Comparison of ENCODE assay signal across 8 cellular contexts in the genomic region with DNA sequence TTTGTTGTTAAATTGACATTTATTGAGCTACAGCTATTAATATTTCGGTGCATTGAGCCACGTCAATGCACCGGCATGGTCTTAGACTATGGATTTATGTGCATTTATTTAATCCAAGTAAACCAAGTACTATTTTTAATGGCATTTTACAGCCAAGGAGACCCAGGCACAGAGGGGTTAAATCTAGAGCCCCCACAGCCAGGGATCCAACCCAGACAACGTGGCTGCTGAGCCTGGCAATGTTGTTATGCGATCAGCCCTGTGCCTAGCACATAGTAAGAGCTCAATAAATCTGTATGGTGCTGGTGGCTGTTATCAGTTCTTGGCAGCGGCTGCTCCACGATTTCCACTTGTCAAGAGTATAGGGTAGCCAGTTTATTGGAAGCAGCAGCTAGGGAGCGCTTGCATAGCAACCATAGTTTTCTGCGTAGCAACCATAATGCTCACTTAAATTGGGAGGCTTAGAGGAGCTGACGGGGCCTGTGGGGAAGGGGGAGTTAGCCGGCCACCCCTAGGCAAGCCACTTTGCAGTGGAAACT. TPM values are rescaled to one million over a fixed set of nuclear protein-coding genes. Genes with fewer than 3 reads are reported as not detected.
DNase-seq lines count a peak whose midpoint lies in the region; ATAC-seq, FAIRE-seq and TF ChIP-seq lines count a peak whose summit lies in the region.

No MANE protein-coding gene starts in this region.

- ATAC-seq in HG02678 (IDR thresholded peaks at IDR 0.05; ENCODE audit: unreplicated experiment): peak; percentile 30
- peak; percentile 62 for ATAC-seq in mucosa of descending colon

- DNase-seq in DMS79 treated with DMSO at 0.1 percent for 48 hours (lab: John Stamatoyannopoulos, UW): peak; percentile 89
- DNase-seq in OCI-M2 (lab: John Stamatoyannopoulos, UW; ENCODE audit: unreplicated experiment): peak; percentile 93
- peak in 2 of 10 donors; percentile 67 to 71 for DNase-seq in dorsolateral prefrontal cortex
- no peak for DNase-seq in mucosa of descending colon
- no peak for DNase-seq in NCI-H128 (lab: John Stamatoyannopoulos, UW; ENCODE audit: unreplicated experiment)
- no peak for DNase-seq in D721Med (ENCODE audit: insufficient read length, low spot score)
- DNase-seq in NCI-H1048 (lab: John Stamatoyannopoulos, UW): no peak

- H3K36me3 ChIP-seq in mucosa of descending colon (ENCODE audit: low read depth): no peaks in the 10 kb centered on the region

- peaks cover 6% of the 10 kb centered on the region for H3K4me1 ChIP-seq in mucosa of descending colon (ENCODE audit: low read depth)

- H3K27me3 ChIP-seq in dorsolateral prefrontal cortex: no peaks in the 10 kb centered on the region

- no peaks in the 10 kb centered on the region for H3K9me3 ChIP-seq in mucosa of descending colon

- TF ChIP-seq CTCF in dorsolateral prefrontal cortex (IDR thresholded peaks at IDR 0.05 in 54 of 56, conservative IDR thresholded peaks at IDR 0.05 in 2 of 56; ENCODE audit: low read depth in 1 of 56, partially characterized antibody in 56 of 56): peak in 7 of 56 donors; percentile 5 to 44 (median 38)
- no peak for TF ChIP-seq CTCF in mucosa of descending colon (IDR thresholded peaks at IDR 0.05)
- TF ChIP-seq CTCF in D721Med (IDR thresholded peaks at IDR 0.05; ENCODE audit: insufficient read depth, missing control alignments): no peak

- H3K4me3 ChIP-seq in dorsolateral prefrontal cortex (peak overlapping the region; percentile 72 to 100 (median 96)), mucosa of descending colon (peak overlapping the region; percentile 95)

- FAIRE-seq in D721Med (lab: Jason Lieb, UNC): no peak

- intact Hi-C loops in dorsolateral prefrontal cortex (cut with DNase I) (no loop called here), mucosa of descending colon (cut with DNase I, micrococcal nuclease) (no loop called here)

- H3K27ac ChIP-seq in dorsolateral prefrontal cortex: peak overlapping the region in 58 of 59 donors; percentile 29 to 100 (median 99)

RNA-seq across cellular contexts. Expression of a gene that starts 0.5 kb away (rescaled TPM):
- total RNA-seq in dorsolateral prefrontal cortex (10 to 100 TPM; 44.9 to 79.7 (median 57.1) TPM), mucosa of descending colon (10 to 100 TPM; 36.3 to 61.5 (median 37.4) TPM)

Comparison
In these comparisons a context has a peak if more than half of its experiments do, and no peak if none do; other contexts are left out.
1. DNase-seq: peak in DMS79 treated with DMSO at 0.1 percent for 48 hours (single experiment) and OCI-M2 (single experiment); none in mucosa of descending colon (0 of 3), NCI-H128 (single experiment), D721Med (single experiment) and NCI-H1048 (single experiment).